In genomic region chr18:74196220-74197119, GRCh38 we compare ENCODE assay signal across 8 cellular contexts. TPM values are rescaled to one million over a fixed set of nuclear protein-coding genes. Genes with fewer than 3 reads are reported as not detected.
DNase-seq lines count a peak whose midpoint lies in the region; ATAC-seq and TF ChIP-seq lines count a peak whose summit lies in the region.

No MANE protein-coding gene starts in this region.

- peak overlapping the region; percentile 58 for H3K4me3 Mint-ChIP-seq in chondrocyte (ENCODE audit: unreplicated experiment)

- H3K36me3 Mint-ChIP-seq in chondrocyte (ENCODE audit: low read depth), result no peaks in the 10 kb centered on the region

- H3K4me1 Mint-ChIP-seq in chondrocyte (ENCODE audit: low read depth), result peaks cover 6% of the 10 kb centered on the region

- no peaks in the 10 kb centered on the region for H3K36me3 ChIP-seq in WERI-Rb-1

- ATAC-seq in GM18868 (IDR thresholded peaks at IDR 0.05; ENCODE audit: unreplicated experiment) (peak; percentile 91), HG03095 (IDR thresholded peaks at IDR 0.05; ENCODE audit: unreplicated experiment) (peak; percentile 88)

- H3K27me3 ChIP-seq in WERI-Rb-1 (ENCODE audit: insufficient read depth, low read depth, severe bottlenecking), result peaks cover 33% of the 10 kb centered on the region

- no peak overlapping the region for H3K27ac Mint-ChIP-seq in chondrocyte (ENCODE audit: unreplicated experiment)

- H3K9me3 ChIP-seq in WERI-Rb-1 (ENCODE audit: severe bottlenecking), result no peaks in the 10 kb centered on the region

- H3K27ac ChIP-seq in WERI-Rb-1, result no peak overlapping the region

- H3K4me3 ChIP-seq in AG10803 (ENCODE audit: low read length) (no peak overlapping the region), WERI-Rb-1 (ENCODE audit: low read depth, low read length) (peak overlapping the region; percentile 41)

- no peaks in the 10 kb centered on the region for H3K9me3 Mint-ChIP-seq in chondrocyte (ENCODE audit: low read depth)

- peak; percentile 86 for TF ChIP-seq CTCF in AG10803 (conservative IDR thresholded peaks at IDR 0.05; ENCODE audit: low read length)
- peak; percentile 56 for TF ChIP-seq CTCF in WERI-Rb-1 (IDR thresholded peaks at IDR 0.05; ENCODE audit: low read depth, low read length)
- peak; percentile 99 for TF ChIP-seq CTCF in chondrocyte (IDR thresholded peaks at IDR 0.05)

- DNase-seq in AG10803 (ENCODE audit: low read depth) (peak; percentile 46), NCI-H2107 (lab: John Stamatoyannopoulos, UW) (peak; percentile 52), WERI-Rb-1 (peak; percentile 52), chondrocyte (ENCODE audit: low spot score) (no peak), left kidney (ENCODE audit: low read depth, low spot score) (peak; percentile 87)
- DNase-seq in stimulated activated CD4-positive, alpha-beta T cell treated with anti-CD3 and anti-CD28 coated beads, TNF-alpha, amount 100 ng/mL, for 4 hours (ENCODE audit: low read depth in 3 of 3), result peak in 2 of 3 experiments; percentile 13 to 23

- peaks cover 25% of the 10 kb centered on the region for H3K27me3 Mint-ChIP-seq in chondrocyte (ENCODE audit: low read depth)

RNA-seq across cellular contexts. Expression of gene TIMM21, which starts 48.1 kb away (rescaled TPM):
- 22.7 to 39.7 TPM (median 23.8 TPM) in 3 replicates for total RNA-seq in chondrocyte

RNA-seq across cellular contexts. Expression of gene FBXO15, which starts 48.8 kb away (rescaled TPM):
- total RNA-seq in chondrocyte, result 0.57 to 0.95 TPM (median 0.92 TPM) in 3 replicates
